In the genomic region with DNA sequence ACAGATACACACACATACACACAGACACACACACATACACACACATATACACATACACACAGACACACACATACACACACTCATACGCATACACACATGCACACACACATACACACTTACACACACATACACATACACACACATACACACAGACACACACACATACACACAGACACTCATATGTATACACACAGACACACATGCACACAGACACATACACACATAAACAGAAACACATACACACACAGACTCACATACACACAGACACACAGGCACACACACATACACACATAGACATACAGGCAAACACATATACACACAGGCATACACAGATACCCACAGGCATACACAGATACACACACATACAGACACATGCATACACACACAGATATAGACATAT, we compare ENCODE assay signal across 2 cellular contexts.
A peak's percentile ranks its signal among the peaks of the same experiment; 100 is the strongest.
TF ChIP-seq lines count a peak whose summit lies in the region.

No MANE protein-coding gene starts in this region.

TF ChIP-seq in HEK293, 187 proteins besides CTCF, POLR2A, EP300 and RAD21 (continued from another document):
- TF ChIP-seq, protein P1, sequence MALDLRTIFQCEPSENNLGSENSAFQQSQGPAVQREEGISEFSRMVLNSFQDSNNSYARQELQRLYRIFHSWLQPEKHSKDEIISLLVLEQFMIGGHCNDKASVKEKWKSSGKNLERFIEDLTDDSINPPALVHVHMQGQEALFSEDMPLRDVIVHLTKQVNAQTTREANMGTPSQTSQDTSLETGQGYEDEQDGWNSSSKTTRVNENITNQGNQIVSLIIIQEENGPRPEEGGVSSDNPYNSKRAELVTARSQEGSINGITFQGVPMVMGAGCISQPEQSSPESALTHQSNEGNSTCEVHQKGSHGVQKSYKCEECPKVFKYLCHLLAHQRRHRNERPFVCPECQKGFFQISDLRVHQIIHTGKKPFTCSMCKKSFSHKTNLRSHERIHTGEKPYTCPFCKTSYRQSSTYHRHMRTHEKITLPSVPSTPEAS (tag by site-specific recombination; IDR thresholded peaks at IDR 0.05) = peak; percentile 80
TF ChIP-seq in HEK293: peak in this region for 3.

TF ChIP-seq in K562, 482 proteins besides CTCF, POLR2A, EP300 and RAD21 (continued from another document):
- TF ChIP-seq, protein P2, sequence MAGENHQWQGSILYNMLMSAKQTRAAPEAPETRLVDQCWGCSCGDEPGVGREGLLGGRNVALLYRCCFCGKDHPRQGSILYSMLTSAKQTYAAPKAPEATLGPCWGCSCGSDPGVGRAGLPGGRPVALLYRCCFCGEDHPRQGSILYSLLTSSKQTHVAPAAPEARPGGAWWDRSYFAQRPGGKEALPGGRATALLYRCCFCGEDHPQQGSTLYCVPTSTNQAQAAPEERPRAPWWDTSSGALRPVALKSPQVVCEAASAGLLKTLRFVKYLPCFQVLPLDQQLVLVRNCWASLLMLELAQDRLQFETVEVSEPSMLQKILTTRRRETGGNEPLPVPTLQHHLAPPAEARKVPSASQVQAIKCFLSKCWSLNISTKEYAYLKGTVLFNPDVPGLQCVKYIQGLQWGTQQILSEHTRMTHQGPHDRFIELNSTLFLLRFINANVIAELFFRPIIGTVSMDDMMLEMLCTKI (IDR thresholded peaks at IDR 0.05; ENCODE audit: partially characterized antibody) = no peak
- TF ChIP-seq, protein P3, sequence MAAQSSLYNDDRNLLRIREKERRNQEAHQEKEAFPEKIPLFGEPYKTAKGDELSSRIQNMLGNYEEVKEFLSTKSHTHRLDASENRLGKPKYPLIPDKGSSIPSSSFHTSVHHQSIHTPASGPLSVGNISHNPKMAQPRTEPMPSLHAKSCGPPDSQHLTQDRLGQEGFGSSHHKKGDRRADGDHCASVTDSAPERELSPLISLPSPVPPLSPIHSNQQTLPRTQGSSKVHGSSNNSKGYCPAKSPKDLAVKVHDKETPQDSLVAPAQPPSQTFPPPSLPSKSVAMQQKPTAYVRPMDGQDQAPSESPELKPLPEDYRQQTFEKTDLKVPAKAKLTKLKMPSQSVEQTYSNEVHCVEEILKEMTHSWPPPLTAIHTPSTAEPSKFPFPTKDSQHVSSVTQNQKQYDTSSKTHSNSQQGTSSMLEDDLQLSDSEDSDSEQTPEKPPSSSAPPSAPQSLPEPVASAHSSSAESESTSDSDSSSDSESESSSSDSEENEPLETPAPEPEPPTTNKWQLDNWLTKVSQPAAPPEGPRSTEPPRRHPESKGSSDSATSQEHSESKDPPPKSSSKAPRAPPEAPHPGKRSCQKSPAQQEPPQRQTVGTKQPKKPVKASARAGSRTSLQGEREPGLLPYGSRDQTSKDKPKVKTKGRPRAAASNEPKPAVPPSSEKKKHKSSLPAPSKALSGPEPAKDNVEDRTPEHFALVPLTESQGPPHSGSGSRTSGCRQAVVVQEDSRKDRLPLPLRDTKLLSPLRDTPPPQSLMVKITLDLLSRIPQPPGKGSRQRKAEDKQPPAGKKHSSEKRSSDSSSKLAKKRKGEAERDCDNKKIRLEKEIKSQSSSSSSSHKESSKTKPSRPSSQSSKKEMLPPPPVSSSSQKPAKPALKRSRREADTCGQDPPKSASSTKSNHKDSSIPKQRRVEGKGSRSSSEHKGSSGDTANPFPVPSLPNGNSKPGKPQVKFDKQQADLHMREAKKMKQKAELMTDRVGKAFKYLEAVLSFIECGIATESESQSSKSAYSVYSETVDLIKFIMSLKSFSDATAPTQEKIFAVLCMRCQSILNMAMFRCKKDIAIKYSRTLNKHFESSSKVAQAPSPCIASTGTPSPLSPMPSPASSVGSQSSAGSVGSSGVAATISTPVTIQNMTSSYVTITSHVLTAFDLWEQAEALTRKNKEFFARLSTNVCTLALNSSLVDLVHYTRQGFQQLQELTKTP (IDR thresholded peaks at IDR 0.05; ENCODE audit: low read depth in 1 of 2, partially characterized antibody in 2 of 2) = no peak
- TF ChIP-seq CREB1 (IDR thresholded peaks at IDR 0.05) (no peak), CREB1 (CRISPR knock-in tag; IDR thresholded peaks at IDR 0.05) (no peak), CHD2 (IDR thresholded peaks at IDR 0.05; ENCODE audit: low read depth, low read length) (no peak), SMAD3 (CRISPR knock-in tag; conservative IDR thresholded peaks at IDR 0.05) (no peak), FUS (optimal IDR thresholded peaks at IDR 0.05; ENCODE audit: low read depth, low read length) (no peak), ADNP (tag; IDR thresholded peaks at IDR 0.05) (no peak), TRIM24 (IDR thresholded peaks at IDR 0.05) (no peak), RBM17 (IDR thresholded peaks at IDR 0.05; ENCODE audit: borderline replicate concordance, low read depth, low read length) (no peak), U2AF2 (optimal IDR thresholded peaks at IDR 0.05; ENCODE audit: low read depth, low read length) (no peak), POLR2H (tag; IDR thresholded peaks at IDR 0.05; ENCODE audit: low read depth) (no peak), CBX3 (IDR thresholded peaks at IDR 0.05; ENCODE audit: borderline replicate concordance in 1 of 2, low read length in 2 of 2) (no peak)
- TF ChIP-seq, protein P4, sequence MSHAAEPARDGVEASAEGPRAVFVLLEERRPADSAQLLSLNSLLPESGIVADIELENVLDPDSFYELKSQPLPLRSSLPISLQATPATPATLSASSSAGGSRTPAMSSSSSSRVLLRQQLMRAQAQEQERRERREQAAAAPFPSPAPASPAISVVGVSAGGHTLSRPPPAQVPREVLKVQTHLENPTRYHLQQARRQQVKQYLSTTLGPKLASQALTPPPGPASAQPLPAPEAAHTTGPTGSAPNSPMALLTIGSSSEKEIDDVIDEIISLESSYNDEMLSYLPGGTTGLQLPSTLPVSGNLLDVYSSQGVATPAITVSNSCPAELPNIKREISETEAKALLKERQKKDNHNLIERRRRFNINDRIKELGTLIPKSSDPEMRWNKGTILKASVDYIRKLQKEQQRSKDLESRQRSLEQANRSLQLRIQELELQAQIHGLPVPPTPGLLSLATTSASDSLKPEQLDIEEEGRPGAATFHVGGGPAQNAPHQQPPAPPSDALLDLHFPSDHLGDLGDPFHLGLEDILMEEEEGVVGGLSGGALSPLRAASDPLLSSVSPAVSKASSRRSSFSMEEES (CRISPR knock-in tag; IDR thresholded peaks at IDR 0.05) = no peak
TF ChIP-seq in K562: peak in this region for 0.
